In the genomic region with DNA sequence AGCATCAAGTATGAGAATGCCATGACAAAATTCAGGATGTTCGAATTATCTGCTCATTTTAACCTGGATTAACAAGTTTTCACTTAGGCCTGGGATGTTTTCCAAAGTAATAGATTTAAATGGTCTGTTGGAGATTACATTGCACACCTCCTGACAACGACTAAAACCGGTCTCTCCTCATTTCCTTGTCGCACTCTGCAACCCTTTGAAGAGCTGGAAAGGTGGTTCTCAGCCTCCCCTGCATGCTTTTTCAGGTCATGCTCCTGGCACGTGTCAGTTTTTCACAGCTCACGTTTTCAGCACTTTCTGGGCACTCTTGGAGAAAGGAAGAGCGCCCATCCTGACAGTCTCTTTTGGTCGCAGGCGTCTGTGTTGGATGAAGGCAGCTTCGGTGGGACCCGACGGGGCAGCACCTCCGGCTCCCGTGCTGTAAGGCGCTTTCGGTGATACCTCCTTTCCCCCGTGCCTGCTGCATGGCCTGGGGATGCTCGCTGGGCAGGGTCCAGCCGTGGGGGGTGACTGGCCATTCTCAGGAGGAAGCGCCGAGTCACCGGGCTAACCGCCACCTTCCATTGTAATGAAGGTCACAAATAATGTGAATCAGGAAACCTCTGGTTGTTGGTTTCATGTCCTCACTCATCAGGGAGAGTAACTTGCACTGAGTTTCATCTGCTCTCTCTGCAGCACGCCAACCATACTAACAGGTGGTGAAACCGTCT, we compare ENCODE assay signal across 10 cellular contexts.
DNase-seq lines count a peak whose midpoint lies in the region; TF ChIP-seq lines count a peak whose summit lies in the region.
"Had no signal": no experiment of that assay in that cellular context is flagged by ENCODE, and none has a peak within 500 bp of the region (broad histone marks: within the 10 kb centered on the region; RNA-seq: fewer than 3 reads in every experiment).

No MANE protein-coding gene starts in this region.

- no peak overlapping the region for H3K4me3 Mint-ChIP-seq in activated T-cell treated with anti-CD3 and anti-CD28 coated beads, Interleukin-2, amount 50 U/mL, for 24 hours
- no peak overlapping the region for H3K4me3 Mint-ChIP-seq in chondrocyte (ENCODE audit: unreplicated experiment)

- no peaks in the 10 kb centered on the region for H3K27me3 ChIP-seq in suprapubic skin

- no peaks in the 10 kb centered on the region for H3K27me3 Mint-ChIP-seq in activated T-cell treated with anti-CD3 and anti-CD28 coated beads, Interleukin-2, amount 50 U/mL, for 24 hours
- H3K27me3 Mint-ChIP-seq in chondrocyte (ENCODE audit: low read depth) = no peaks in the 10 kb centered on the region

- H3K4me1 Mint-ChIP-seq in activated T-cell treated with anti-CD3 and anti-CD28 coated beads, Interleukin-2, amount 50 U/mL, for 24 hours (ENCODE audit: low read depth) = peaks cover 63% of the 10 kb centered on the region
- peaks cover 62% of the 10 kb centered on the region for H3K4me1 Mint-ChIP-seq in chondrocyte (ENCODE audit: low read depth)

- WGBS in suprapubic skin = 72% methylated on average over 25 of the region's 25 CpGs

- H3K27ac ChIP-seq in suprapubic skin = peak overlapping the region; percentile 49

- TF ChIP-seq POLR2A in suprapubic skin (IDR thresholded peaks at IDR 0.05) = no peak

- no peaks in the 10 kb centered on the region for H3K9me3 Mint-ChIP-seq in activated T-cell treated with anti-CD3 and anti-CD28 coated beads, Interleukin-2, amount 50 U/mL, for 24 hours
- no peaks in the 10 kb centered on the region for H3K9me3 Mint-ChIP-seq in chondrocyte (ENCODE audit: low read depth)

- H3K4me1 ChIP-seq in suprapubic skin = peaks cover 49% of the 10 kb centered on the region

- DNase-seq in activated T-cell treated with anti-CD3 and anti-CD28 coated beads, Interleukin-2, amount 50 U/mL, for 24 hours = no peak
- no peak for DNase-seq in activated T-cell treated with anti-CD3 and anti-CD28 coated beads for 4 hours
- DNase-seq in chondrocyte (ENCODE audit: low spot score) = no peak
- DNase-seq in lung microvascular endothelial cell (ENCODE audit: low read depth in 2 of 2) = peak; percentile 76 to 92
- peak in 1 of 2 donors; percentile 63 for DNase-seq in suprapubic skin (ENCODE audit: low spot score in 2 of 2)
- DNase-seq in cerebellar cortex (ENCODE audit: low spot score) = no peak
- no peak for DNase-seq in UCSD-AML1 (lab: John Stamatoyannopoulos, UW; ENCODE audit: unreplicated experiment)
- no peak for DNase-seq in RPMI8226
- DNase-seq: activated naive CD4-positive, alpha-beta T cell treated with Interleukin-2 at 50 U/mL for 16 hours; caudate nucleus had no signal

- TF ChIP-seq EP300 in suprapubic skin (IDR thresholded peaks at IDR 0.05) = no peak

- H3K9me3 ChIP-seq in suprapubic skin = no peaks in the 10 kb centered on the region

- peaks cover 3% of the 10 kb centered on the region for H3K36me3 ChIP-seq in suprapubic skin

- H3K36me3 Mint-ChIP-seq in activated T-cell treated with anti-CD3 and anti-CD28 coated beads, Interleukin-2, amount 50 U/mL, for 24 hours (ENCODE audit: low read depth) = peaks cover 72% of the 10 kb centered on the region
- peaks cover 17% of the 10 kb centered on the region for H3K36me3 Mint-ChIP-seq in chondrocyte (ENCODE audit: low read depth)

- H3K27ac Mint-ChIP-seq in activated T-cell treated with anti-CD3 and anti-CD28 coated beads, Interleukin-2, amount 50 U/mL, for 24 hours = peak overlapping the region; percentile 62
- H3K27ac Mint-ChIP-seq in chondrocyte (ENCODE audit: unreplicated experiment) = peak overlapping the region; percentile 4

- TF ChIP-seq CTCF in chondrocyte (IDR thresholded peaks at IDR 0.05) (no peak), suprapubic skin (IDR thresholded peaks at IDR 0.05) (no peak)

- H3K4me3 ChIP-seq in suprapubic skin = no peak overlapping the region

Comparison
In these comparisons a context has a peak if more than half of its experiments do, and no peak if none do; other contexts are left out.
1. DNase-seq: peak in lung microvascular endothelial cell (2 of 2); none in activated T-cell treated with anti-CD3 and anti-CD28 coated beads, Interleukin-2, amount 50 U/mL, for 24 hours (single experiment), activated T-cell treated with anti-CD3 and anti-CD28 coated beads for 4 hours (single experiment), chondrocyte (single experiment), cerebellar cortex (single experiment), UCSD-AML1 (single experiment) and RPMI8226 (single experiment).